In the genomic region with DNA sequence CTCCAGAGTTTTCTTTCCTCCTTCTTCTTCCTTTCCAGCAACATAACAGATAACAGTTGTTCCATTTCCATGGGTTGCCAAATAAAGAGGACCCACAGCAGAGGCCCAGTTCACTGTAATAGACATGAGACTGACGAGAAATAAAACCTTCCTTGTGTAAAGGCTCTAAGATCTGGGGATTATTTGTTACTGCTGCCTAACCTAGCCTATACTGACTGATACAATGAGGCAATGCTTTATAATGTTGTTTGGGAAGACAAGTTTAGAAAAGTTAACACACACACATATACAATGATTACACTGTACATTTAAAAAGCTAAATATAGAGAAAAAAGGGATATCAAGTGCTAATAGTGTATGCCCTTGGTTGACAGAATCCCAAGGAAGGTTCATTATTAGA, we compare ENCODE assay signal across 28 cellular contexts.
"Had no signal": no experiment of that assay in that cellular context is flagged by ENCODE, and none has a peak within 500 bp of the region (broad histone marks: within the 10 kb centered on the region; RNA-seq: fewer than 3 reads in every experiment).

No MANE protein-coding gene starts in this region.

- H3K27ac Mint-ChIP-seq: dendritic cell treated with granulocyte-macrophage colony-stimulating factor and Interleukin-4, amounts not matched to agents 40 ng/mL and 50 ng/mL, for 4 days; effector memory CD8-positive, alpha-beta T cell; endodermal cell had no signal

- FAIRE-seq: colon, endometrium, endothelial cell of umbilical vein, frontal cortex had no signal

- H3K27me3 ChIP-seq: colonic mucosa, dorsolateral prefrontal cortex, esophagus squamous epithelium, foreskin keratinocyte, gastrocnemius medialis had no signal

- ATAC-seq: effector memory CD8-positive, alpha-beta T cell; esophagus mucosa; foreskin keratinocyte; gastrocnemius medialis; gastroesophageal sphincter; heart left ventricle; heart right ventricle had no signal

- H3K9me3 ChIP-seq: colonic mucosa, esophagus squamous epithelium, gastrocnemius medialis had no signal

- H3K4me3 ChIP-seq: colonic mucosa, coronary artery, dorsolateral prefrontal cortex, esophagus squamous epithelium, gastrocnemius medialis, gastroesophageal sphincter, heart left ventricle, heart right ventricle had no signal

- H3K36me3 ChIP-seq: colonic mucosa, esophagus squamous epithelium, gastrocnemius medialis, gastroesophageal sphincter, heart left ventricle, heart right ventricle had no signal

- DNase-seq: colonic mucosa; cortex of kidney; dermis blood vessel endothelial cell; dorsolateral prefrontal cortex; effector CD4-positive, alpha-beta T cell; effector CD8-positive, alpha-beta T cell; effector memory CD4-positive, alpha-beta T cell; effector memory CD8-positive, alpha-beta T cell; endodermal cell; erythroblast; esophagus squamous epithelium; foreskin fibroblast; foreskin keratinocyte; foreskin melanocyte; gastrocnemius medialis; glutamatergic neuron; head of caudate nucleus; heart left ventricle; heart right ventricle had no signal

- H3K4me1 ChIP-seq: colonic mucosa, esophagus squamous epithelium, foreskin keratinocyte, gastrocnemius medialis, gastroesophageal sphincter, heart left ventricle, heart right ventricle had no signal

- H3K27ac ChIP-seq: colonic mucosa, coronary artery, dorsolateral prefrontal cortex, epithelial cell of prostate, esophagus squamous epithelium, foreskin keratinocyte, gastrocnemius medialis, gastroesophageal sphincter, heart left ventricle, heart right ventricle had no signal

- H3K4me3 Mint-ChIP-seq: dendritic cell treated with granulocyte-macrophage colony-stimulating factor and Interleukin-4, amounts not matched to agents 40 ng/mL and 50 ng/mL, for 4 days; effector memory CD8-positive, alpha-beta T cell; endodermal cell had no signal

- H3K27me3 Mint-ChIP-seq: dendritic cell treated with granulocyte-macrophage colony-stimulating factor and Interleukin-4, amounts not matched to agents 40 ng/mL and 50 ng/mL, for 4 days; effector memory CD8-positive, alpha-beta T cell had no signal

- H3K4me1 Mint-ChIP-seq: endodermal cell had no signal
